In genomic region chr5:891117-891836, GRCh38 we compare ENCODE assay signal across 8 cellular contexts. TPM values are rescaled to one million over a fixed set of nuclear protein-coding genes. Genes with fewer than 3 reads are reported as not detected.
A peak's percentile ranks its signal among the peaks of the same experiment; 100 is the strongest.
DNase-seq lines count a peak whose midpoint lies in the region; ATAC-seq and TF ChIP-seq lines count a peak whose summit lies in the region.

No MANE protein-coding gene starts in this region.

- TF ChIP-seq CTCF in fibroblast of villous mesenchyme (IDR thresholded peaks at IDR 0.05; ENCODE audit: insufficient read depth, low read depth, low read length) = no peak

- no peaks in the 10 kb centered on the region for H3K27me3 Mint-ChIP-seq in T-helper 2 cell treated with Interferon-gamma antibody and Interleukin-4, amounts not matched to agents 5 μg/mL and 100 μg/mL, for 36 hours (ENCODE audit: low read depth)

- H3K27ac Mint-ChIP-seq in T-helper 2 cell treated with Interferon-gamma antibody and Interleukin-4, amounts not matched to agents 5 μg/mL and 100 μg/mL, for 36 hours = peak overlapping the region; percentile 91

- H3K9me3 ChIP-seq in SK-N-MC (ENCODE audit: low read depth, low read length) = no peaks in the 10 kb centered on the region

- H3K4me3 Mint-ChIP-seq in T-helper 2 cell treated with Interferon-gamma antibody and Interleukin-4, amounts not matched to agents 5 μg/mL and 100 μg/mL, for 36 hours = peak overlapping the region; percentile 92

- no peaks in the 10 kb centered on the region for H3K9me3 Mint-ChIP-seq in T-helper 2 cell treated with Interferon-gamma antibody and Interleukin-4, amounts not matched to agents 5 μg/mL and 100 μg/mL, for 36 hours

- ATAC-seq in HG02840 (IDR thresholded peaks at IDR 0.05; ENCODE audit: low FRiP score, unreplicated experiment) = no peak

- H3K36me3 Mint-ChIP-seq in T-helper 2 cell treated with Interferon-gamma antibody and Interleukin-4, amounts not matched to agents 5 μg/mL and 100 μg/mL, for 36 hours (ENCODE audit: low read depth) = peaks cover 57% of the 10 kb centered on the region

- H3K9ac ChIP-seq in SK-N-MC (ENCODE audit: insufficient read length) = peak overlapping the region; percentile 88

- DNase-seq in T-helper 2 cell treated with Interferon-gamma antibody and Interleukin-4, amounts not matched to agents 5 μg/mL and 100 μg/mL, for 36 hours (ENCODE audit: low spot score) = no peak
- DNase-seq in T-helper 2 cell = no peak
- no peak for DNase-seq in SK-N-MC (ENCODE audit: low read depth, low spot score)
- DNase-seq in fibroblast of villous mesenchyme (ENCODE audit: low read depth) = peak; percentile 56
- DNase-seq in skeletal muscle cell (ENCODE audit: low read depth) = no peak
- DNase-seq in hippocampal formation (lab: John Stamatoyannopoulos, UW) = no peak
- DNase-seq in A172 (ENCODE audit: low spot score) = no peak

- peaks cover 34% of the 10 kb centered on the region for H3K4me1 Mint-ChIP-seq in T-helper 2 cell treated with Interferon-gamma antibody and Interleukin-4, amounts not matched to agents 5 μg/mL and 100 μg/mL, for 36 hours (ENCODE audit: low read depth)

- no peak overlapping the region for H3K27ac ChIP-seq in SK-N-MC

- peak overlapping the region; percentile 81 for H3K4me3 ChIP-seq in SK-N-MC
- H3K4me3 ChIP-seq in fibroblast of villous mesenchyme (ENCODE audit: low read depth, low read length) = peak overlapping the region; percentile 90
- H3K4me3 ChIP-seq in skeletal muscle cell (ENCODE audit: low read depth, low read length) = peak overlapping the region; percentile 98

- H3K36me3 ChIP-seq in SK-N-MC (ENCODE audit: insufficient read depth, low read length) = peaks cover 79% of the 10 kb centered on the region

RNA-seq across cellular contexts. Expression of gene BRD9, which starts 1.3 kb away (rescaled TPM):
- total RNA-seq in fibroblast of villous mesenchyme = 35.0 and 35.4 TPM in 2 replicates
- total RNA-seq in A172 (2014; rRNA removed; shearing (Covaris generic)) = 29.9 and 38.8 TPM in 2 replicates

RNA-seq across cellular contexts. Expression of gene TRIP13, which starts 1.4 kb away (rescaled TPM):
- 16.8 and 29.8 TPM in 2 replicates for total RNA-seq in fibroblast of villous mesenchyme
- 92.9 and 108 TPM in 2 replicates for total RNA-seq in A172 (2014; rRNA removed; shearing (Covaris generic))

RNA-seq across cellular contexts. Expression of gene ZDHHC11, which starts 40.5 kb away (rescaled TPM):
- total RNA-seq in fibroblast of villous mesenchyme = 0.64 and 0.86 TPM in 2 replicates
- total RNA-seq in A172 (2014; rRNA removed; shearing (Covaris generic)) = 1.0 and 4.3 TPM in 2 replicates
